8 cellular contexts compared by ENCODE assay signal in genomic region chr6:154247119-154247814, GRCh38.
DNase-seq lines count a peak whose midpoint lies in the region; ATAC-seq lines count a peak whose summit lies in the region.

No MANE protein-coding gene starts in this region.

- peaks cover 70% of the 10 kb centered on the region for H3K36me3 Mint-ChIP-seq in dendritic cell treated with granulocyte-macrophage colony-stimulating factor and Interleukin-4, amounts not matched to agents 40 ng/mL and 50 ng/mL, for 4 days (ENCODE audit: low read depth)

- intact Hi-C loops in dendritic cell treated with granulocyte-macrophage colony-stimulating factor and Interleukin-4, amounts not matched to agents 40 ng/mL and 50 ng/mL, for 4 days (cut with micrococcal nuclease), result loop anchor here (5.0 kb wide), 1 partner anchor 45 kb away; no protein-coding TSS in a partner anchor
- intact Hi-C loops in sciatic nerve (cut with DNase I), result no loop called here

- peak overlapping the region; percentile 92 for H3K27ac Mint-ChIP-seq in dendritic cell treated with granulocyte-macrophage colony-stimulating factor and Interleukin-4, amounts not matched to agents 40 ng/mL and 50 ng/mL, for 4 days

- no peaks in the 10 kb centered on the region for H3K27me3 Mint-ChIP-seq in dendritic cell treated with granulocyte-macrophage colony-stimulating factor and Interleukin-4, amounts not matched to agents 40 ng/mL and 50 ng/mL, for 4 days

- ATAC-seq in HG02763 (IDR thresholded peaks at IDR 0.05; ENCODE audit: unreplicated experiment) (peak; percentile 33), sciatic nerve (peak; percentile 20)

- peak overlapping the region; percentile 88 for H3K4me3 Mint-ChIP-seq in dendritic cell treated with granulocyte-macrophage colony-stimulating factor and Interleukin-4, amounts not matched to agents 40 ng/mL and 50 ng/mL, for 4 days

- H3K9me3 Mint-ChIP-seq in dendritic cell treated with granulocyte-macrophage colony-stimulating factor and Interleukin-4, amounts not matched to agents 40 ng/mL and 50 ng/mL, for 4 days, result peaks cover 12% of the 10 kb centered on the region

- peak; percentile 1 for DNase-seq in NCI-H2029 treated with DMSO at 0.1 percent for 48 hours (lab: John Stamatoyannopoulos, UW)
- DNase-seq in NCI-H2029 (lab: John Stamatoyannopoulos, UW), result no peak
- peak; percentile 72 for DNase-seq in NCI-H524 treated with DMSO at 0.1 percent for 48 hours (lab: John Stamatoyannopoulos, UW)
- DNase-seq in sciatic nerve (ENCODE audit: low spot score), result no peak
- DNase-seq in HPDE6-E6E7 (ENCODE audit: extremely low spot score), result no peak
- DNase-seq in UCSD-AML1 (lab: John Stamatoyannopoulos, UW; ENCODE audit: unreplicated experiment), result no peak

- peaks cover 83% of the 10 kb centered on the region for H3K4me1 Mint-ChIP-seq in dendritic cell treated with granulocyte-macrophage colony-stimulating factor and Interleukin-4, amounts not matched to agents 40 ng/mL and 50 ng/mL, for 4 days (ENCODE audit: low read depth)

Comparison
In these comparisons a context has a peak if more than half of its experiments do, and no peak if none do; other contexts are left out.
1. DNase-seq: peak in NCI-H2029 treated with DMSO at 0.1 percent for 48 hours (single experiment) and NCI-H524 treated with DMSO at 0.1 percent for 48 hours (single experiment); none in NCI-H2029 (single experiment), sciatic nerve (single experiment), HPDE6-E6E7 (single experiment) and UCSD-AML1 (single experiment).